1 cellular context compared by ENCODE assay signal in genomic region chr10:61754553-61755540, GRCh38.
TF ChIP-seq lines count a peak whose summit lies in the region.

No MANE protein-coding gene starts in this region.

TF ChIP-seq in HCT116, 20 proteins besides CTCF, POLR2A, EP300 and RAD21 (continued from another document):
- TF ChIP-seq REST (IDR thresholded peaks at IDR 0.05; ENCODE audit: low read depth) = no peak
- TF ChIP-seq ZFX (IDR thresholded peaks at IDR 0.05) = no peak
